In genomic region chr17:42097691-42098661, GRCh38 we compare ENCODE assay signal across 8 cellular contexts. TPM values are rescaled to one million over a fixed set of nuclear protein-coding genes. Genes with fewer than 3 reads are reported as not detected.
DNase-seq lines count a peak whose midpoint lies in the region; ATAC-seq and TF ChIP-seq lines count a peak whose summit lies in the region.

TSS of gene ZNF385C (minus strand) at chr17:42098473. CDS start at chr17:42063056, 35,417 bp downstream.

- no peak within 1 kb of the TSS for H3K27ac Mint-ChIP-seq in T-helper 17 cell

- no peaks in the 10 kb centered on the region for H3K9me3 ChIP-seq in T-helper 17 cell (ENCODE audit: control insufficient read depth, low read length, poor library complexity, severe bottlenecking)

- H3K27ac ChIP-seq in coronary artery = no peak within 1 kb of the TSS

- TF ChIP-seq CTCF in GM20000 (IDR thresholded peaks at IDR 0.05; ENCODE audit: extremely low read depth, missing control alignments) (no peak), coronary artery (IDR thresholded peaks at IDR 0.05) (no peak)

- peaks cover 11% of the 10 kb centered on the region for H3K4me1 Mint-ChIP-seq in T-helper 17 cell

- peak within 1 kb of the TSS; percentile 71 for H3K4me3 Mint-ChIP-seq in T-helper 17 cell

- peaks cover 15% of the 10 kb centered on the region for H3K27me3 Mint-ChIP-seq in T-helper 17 cell

- in situ Hi-C loops in ACHN (cut with HindIII; ENCODE audit: low pct_ligation_motif_present, low pct_unique_long_range_greater_than_20kb, low sequenced_read_pairs) = no loop called here

- H3K4me3 ChIP-seq in coronary artery = peak within 1 kb of the TSS; percentile 41

- peaks cover 2% of the 10 kb centered on the region for H3K36me3 Mint-ChIP-seq in T-helper 17 cell (ENCODE audit: low read depth)

- ATAC-seq in T-helper 17 cell (peak; percentile 81), HG02852 (IDR thresholded peaks at IDR 0.05; ENCODE audit: unreplicated experiment) (no peak)

- DNase-seq in GM20000 (ENCODE audit: low spot score) (peak; percentile 71), T-helper 17 cell (peak in 2 of 3 donors; percentile 52 to 57), coronary artery (ENCODE audit: low spot score) (no peak), ACHN (no peak), SHP77 treated with DMSO at 0.1 percent for 48 hours (lab: John Stamatoyannopoulos, UW) (no peak), NCI-H226 (no peak)
- peak; percentile 62 for DNase-seq in stimulated activated CD4-positive, alpha-beta T cell treated with anti-CD3 and anti-CD28 coated beads, Interleukin-15, amount 100 ng/mL, for 24 hours

RNA-seq across cellular contexts. Expression of gene ZNF385C, which starts in this region (rescaled TPM):
- total RNA-seq in T-helper 17 cell = under 1 TPM; 0.16 to 0.20 TPM

Comparison
In these comparisons a context has a peak if more than half of its experiments do, and no peak if none do; other contexts are left out.
1. Peak in DNase-seq and ATAC-seq in T-helper 17 cell; RNA of the gene not detected or under 1 TPM.
2. DNase-seq: peak in GM20000 (single experiment) and stimulated activated CD4-positive, alpha-beta T cell treated with anti-CD3 and anti-CD28 coated beads, Interleukin-15, amount 100 ng/mL, for 24 hours (single experiment); none in coronary artery (single experiment), ACHN (single experiment), SHP77 treated with DMSO at 0.1 percent for 48 hours (single experiment) and NCI-H226 (single experiment).